24 cellular contexts compared by ENCODE assay signal in genomic region chr16:55030944-55031343, GRCh38.
"Had no signal": no experiment of that assay in that cellular context is flagged by ENCODE, and none has a peak within 500 bp of the region (broad histone marks: within the 10 kb centered on the region; RNA-seq: fewer than 3 reads in every experiment).

No MANE protein-coding gene starts in this region.

- H3K4me3 ChIP-seq: left lung, lung, ovary, right atrium auricular region, right lobe of liver, smooth muscle cell, stomach, testis, thyroid gland, transverse colon, upper lobe of left lung had no signal

- H3K36me3 ChIP-seq: left lung, ovary, right atrium auricular region, right lobe of liver, stomach, thyroid gland, transverse colon, upper lobe of left lung had no signal

- H3K27me3 ChIP-seq: ovary, right atrium auricular region, right lobe of liver, testis, thyroid gland, upper lobe of left lung had no signal

- H3K9me3 ChIP-seq: ovary, right lobe of liver, testis, thyroid gland had no signal

- H3K4me1 Mint-ChIP-seq: naive B cell; natural killer cell; stimulated activated naive B cell treated with anti-CD40 and anti-IgM and Interleukin-4, amounts not matched to agents 10 μg/mL and 1 μg/mL and 100 μg/mL, for 72 hours had no signal

- H3K27ac Mint-ChIP-seq: naive B cell; natural killer cell; nephron progenitor cell; progenitor cell of endocrine pancreas; stimulated activated naive B cell treated with anti-CD40 and anti-IgM and Interleukin-4, amounts not matched to agents 10 μg/mL and 1 μg/mL and 100 μg/mL, for 72 hours had no signal

- DNase-seq: hippocampal formation; kidney; left colon; left lung; naive B cell; natural killer cell; nephron progenitor cell; ovary; right lobe of liver; stimulated activated CD4-positive, alpha-beta T cell treated with anti-CD3 and anti-CD28 coated beads, Interleukin-12 subunit alpha, Interleukin-12 subunit beta, amount 100 ng/mL, for 4 hours; stimulated activated CD4-positive, alpha-beta T cell treated with anti-CD3 and anti-CD28 coated beads, Interleukin-15, amount 100 ng/mL, for 24 hours; stimulated activated CD4-positive, alpha-beta T cell treated with anti-CD3 and anti-CD28 coated beads, Interleukin-2, amount 100 ng/mL, for 24 hours; stimulated activated CD4-positive, alpha-beta T cell treated with anti-CD3 and anti-CD28 coated beads, Interleukin-4, amount 100 ng/mL, for 1 hour; stimulated activated naive B cell treated with anti-CD40 and anti-IgM and Interleukin-4, amounts not matched to agents 10 μg/mL and 1 μg/mL and 100 μg/mL, for 72 hours; stimulated activated naive CD8-positive, alpha-beta T cell treated with anti-CD3 and anti-CD28 coated beads, Interleukin-15, Interleukin-2, amounts not matched to agents 100 U/mL and 50 U/mL, for 24 hours; stomach; testis; thyroid gland; transverse colon; upper lobe of left lung had no signal

- H3K4me3 Mint-ChIP-seq: naive B cell; natural killer cell; nephron progenitor cell; stimulated activated naive B cell treated with anti-CD40 and anti-IgM and Interleukin-4, amounts not matched to agents 10 μg/mL and 1 μg/mL and 100 μg/mL, for 72 hours had no signal

- H3K4me2 ChIP-seq: smooth muscle cell had no signal

- H3K27ac ChIP-seq: left lung, ovary, right atrium auricular region, right lobe of liver, stomach, testis, thyroid gland, transverse colon, upper lobe of left lung had no signal

- H3K36me3 Mint-ChIP-seq: naive B cell; natural killer cell; stimulated activated naive B cell treated with anti-CD40 and anti-IgM and Interleukin-4, amounts not matched to agents 10 μg/mL and 1 μg/mL and 100 μg/mL, for 72 hours had no signal

- H3K4me1 ChIP-seq: left lung, right atrium auricular region, right lobe of liver, stomach, testis, thyroid gland, transverse colon, upper lobe of left lung had no signal

- ATAC-seq: left colon; left lung; natural killer cell; right lobe of liver; stimulated activated naive B cell treated with anti-CD40 and anti-IgM and Interleukin-4, amounts not matched to agents 10 μg/mL and 1 μg/mL and 100 μg/mL, for 72 hours; stimulated activated naive CD8-positive, alpha-beta T cell treated with anti-CD3 and anti-CD28 coated beads, Interleukin-15, Interleukin-2, amounts not matched to agents 100 U/mL and 50 U/mL, for 24 hours had no signal
